1 cellular context compared by ENCODE assay signal in genomic region chr5:116358911-116359418, GRCh38.
TF ChIP-seq lines count a peak whose summit lies in the region.

No MANE protein-coding gene starts in this region.

TF ChIP-seq in GM12878, 131 proteins besides CTCF, POLR2A, EP300 and RAD21 (continued from another document):
- TF ChIP-seq JUND (IDR thresholded peaks at IDR 0.05; ENCODE audit: low read depth, low read length) (peak; percentile 59; the same call in 1 of the 2 replicates), ELK1 (IDR thresholded peaks at IDR 0.05; ENCODE audit: low read depth, low read length) (no peak), NBN (IDR thresholded peaks at IDR 0.05) (peak; percentile 97), RELA (IDR thresholded peaks at IDR 0.05; ENCODE audit: borderline replicate concordance, partially characterized antibody) (no peak), ZNF622 (IDR thresholded peaks at IDR 0.05) (no peak), ZNF592 (IDR thresholded peaks at IDR 0.05) (peak; percentile 83), NFIC (IDR thresholded peaks at IDR 0.05; ENCODE audit: low read depth, low read length) (peak; percentile 84), CHD2 (IDR thresholded peaks at IDR 0.05; ENCODE audit: borderline replicate concordance, low read depth, low read length) (peak; percentile 83), ASH2L (IDR thresholded peaks at IDR 0.05; ENCODE audit: borderline replicate concordance, low read depth) (no peak), CHD4 (IDR thresholded peaks at IDR 0.05) (no peak), ZNF24 (IDR thresholded peaks at IDR 0.05) (peak; percentile 82), SUZ12 (IDR thresholded peaks at IDR 0.05; ENCODE audit: unreplicated experiment) (no peak), ATF2 (IDR thresholded peaks at IDR 0.05; ENCODE audit: low read length) (peak; percentile 98), STAT1 (conservative IDR thresholded peaks at IDR 0.05) (no peak), CBX3 (IDR thresholded peaks at IDR 0.05; ENCODE audit: borderline replicate concordance, low read depth) (no peak), POLR2AphosphoS2 (IDR thresholded peaks at IDR 0.05; ENCODE audit: low read depth, low read length) (no peak), SMC3 (IDR thresholded peaks at IDR 0.05; ENCODE audit: borderline replicate concordance, low read length) (no peak), NFXL1 (IDR thresholded peaks at IDR 0.05; ENCODE audit: borderline replicate concordance) (peak; percentile 95), PAX5 (IDR thresholded peaks at IDR 0.05; ENCODE audit: borderline replicate concordance, low read depth, low read length) (peak; percentile 49; the same call in 1 of the 2 replicates), ZBED1 (IDR thresholded peaks at IDR 0.05; ENCODE audit: borderline replicate concordance) (no peak), KDM1A (IDR thresholded peaks at IDR 0.05; ENCODE audit: borderline replicate concordance) (no peak), TCF7 (IDR thresholded peaks at IDR 0.05; ENCODE audit: borderline replicate concordance) (peak; percentile 77), JUNB (IDR thresholded peaks at IDR 0.05) (peak; percentile 66), ATF3 (IDR thresholded peaks at IDR 0.05; ENCODE audit: borderline replicate concordance, extremely low read depth, low read depth, low read length) (no peak), NR2F1 (conservative IDR thresholded peaks at IDR 0.05) (peak; percentile 79), EGR1 (IDR thresholded peaks at IDR 0.05; ENCODE audit: borderline replicate concordance in 1 of 2, low read depth in 2 of 2, low read length in 2 of 2) (no peak), TBL1XR1 (IDR thresholded peaks at IDR 0.05; ENCODE audit: low read depth, low read length) (no peak), BCL11A (IDR thresholded peaks at IDR 0.05; ENCODE audit: low read depth, low read length) (peak; percentile 92), CBFB (IDR thresholded peaks at IDR 0.05; ENCODE audit: low read depth) (no peak), NR2C1 (IDR thresholded peaks at IDR 0.05) (peak; percentile 7; the same call in 1 of the 2 replicates), MAX (IDR thresholded peaks at IDR 0.05; ENCODE audit: low read depth, low read length) (no peak), CEBPB (IDR thresholded peaks at IDR 0.05; ENCODE audit: borderline replicate concordance in 1 of 2, low read depth in 2 of 2, low read length in 2 of 2) (no peak), ZBTB40 (IDR thresholded peaks at IDR 0.05; ENCODE audit: borderline replicate concordance) (no peak; the same call in 1 of the 2 replicates), ATF7 (IDR thresholded peaks at IDR 0.05; ENCODE audit: low read depth) (peak; percentile 99), RAD51 (IDR thresholded peaks at IDR 0.05) (peak; percentile 50; the same call in 1 of the 2 replicates), E2F8 (IDR thresholded peaks at IDR 0.05; ENCODE audit: low read depth, partially characterized antibody) (peak; percentile 55), YBX1 (IDR thresholded peaks at IDR 0.05) (no peak), RCOR1 (conservative IDR thresholded peaks at IDR 0.05; ENCODE audit: low read depth, low read length) (no peak; the same call in 1 of the 2 replicates), IRF5 (IDR thresholded peaks at IDR 0.05; ENCODE audit: borderline replicate concordance) (no peak), STAT3 (IDR thresholded peaks at IDR 0.05; ENCODE audit: low read depth, low read length) (peak; percentile 92; the same call in 1 of the 2 replicates)
